ENCODE assay signal across 16 cellular contexts in genomic region chr2:109482371-109482841, GRCh38.
DNase-seq lines count a peak whose midpoint lies in the region; ATAC-seq, FAIRE-seq and TF ChIP-seq lines count a peak whose summit lies in the region.
"Had no signal": no experiment of that assay in that cellular context is flagged by ENCODE, and none has a peak within 500 bp of the region (broad histone marks: within the 10 kb centered on the region; RNA-seq: fewer than 3 reads in every experiment).

No MANE protein-coding gene starts in this region.

- TF ChIP-seq POLR2A in esophagus muscularis mucosa (IDR thresholded peaks at IDR 0.05; ENCODE audit: low read depth), result no peak

- H3K4me1 ChIP-seq in esophagus muscularis mucosa, result peaks cover 27 to 40% (median 31%) of the 10 kb centered on the region in 4 donors

- 69% methylated on average over 15 of the region's 15 CpGs for WGBS in esophagus muscularis mucosa

- TF ChIP-seq EP300 in esophagus muscularis mucosa (IDR thresholded peaks at IDR 0.05), result no peak

- TF ChIP-seq CTCF in esophagus muscularis mucosa (IDR thresholded peaks at IDR 0.05), result no peak
- TF ChIP-seq CTCF in nephron (IDR thresholded peaks at IDR 0.05; ENCODE audit: unreplicated experiment in 3 of 3), result no peak
- no peak for TF ChIP-seq CTCF in GM10266 (IDR thresholded peaks at IDR 0.05; ENCODE audit: control insufficient read depth, insufficient read depth, low read depth, missing control alignments)

- H3K36me3 ChIP-seq in esophagus muscularis mucosa, result no peaks in the 10 kb centered on the region
- H3K36me3 ChIP-seq: left lung had no signal

- FAIRE-seq in urothelium cell line (lab: Jason Lieb, UNC), result peak; percentile 67
- FAIRE-seq: H54 had no signal

- no peak for ATAC-seq in GM19397 (IDR thresholded peaks at IDR 0.05; ENCODE audit: unreplicated experiment)
- ATAC-seq: left lung had no signal

- H3K4me3 Mint-ChIP-seq in nephron, result peak overlapping the region in 2 of 3 experiments; percentile 9 to 12
- H3K4me3 Mint-ChIP-seq: activated B cell treated with CpG ODN at 0.5 μM for 24 hours, naive B cell had no signal

- no peaks in the 10 kb centered on the region for H3K27me3 ChIP-seq in esophagus muscularis mucosa
- H3K27me3 ChIP-seq: left lung had no signal

- intact Hi-C loops in esophagus muscularis mucosa (cut with DNase I), result no loop called here

- peak overlapping the region; percentile 39 to 80 (median 43) for H3K27ac Mint-ChIP-seq in nephron
- H3K27ac Mint-ChIP-seq: activated B cell treated with CpG ODN at 0.5 μM for 24 hours; activated T-helper 2 cell treated with anti-CD3 and anti-CD28 coated beads, Interferon-gamma antibody, Interleukin-2, Interleukin-4, amounts not matched to agents 10 μg/mL and 5 μg/mL and 100 μg/mL, durations not matched to agents 14 hours and 24 hours and 36 hours had no signal

- H3K36me3 Mint-ChIP-seq in nephron (ENCODE audit: low read depth), result no peaks in the 10 kb centered on the region

- no peak overlapping the region for H3K4me3 ChIP-seq in esophagus muscularis mucosa
- H3K4me3 ChIP-seq: left lung had no signal

- peak overlapping the region in 3 of 4 donors; percentile 8 to 23 (median 14) for H3K27ac ChIP-seq in esophagus muscularis mucosa (replicated peaks in 1 of 4)
- H3K27ac ChIP-seq: 22Rv1 had no signal

- H3K4me1 Mint-ChIP-seq in nephron, result peaks cover 73% of the 10 kb centered on the region
- H3K4me1 Mint-ChIP-seq: activated B cell treated with CpG ODN at 0.5 μM for 24 hours had no signal

- no peaks in the 10 kb centered on the region for H3K9me3 Mint-ChIP-seq in nephron
- H3K9me3 Mint-ChIP-seq: activated B cell treated with CpG ODN at 0.5 μM for 24 hours; activated T-helper 2 cell treated with anti-CD3 and anti-CD28 coated beads, Interferon-gamma antibody, Interleukin-2, Interleukin-4, amounts not matched to agents 10 μg/mL and 5 μg/mL and 100 μg/mL, durations not matched to agents 14 hours and 24 hours and 36 hours; naive B cell had no signal

- H3K9me3 ChIP-seq in esophagus muscularis mucosa, result no peaks in the 10 kb centered on the region
- H3K9me3 ChIP-seq: left lung had no signal

- DNase-seq in NCI-H82 (lab: John Stamatoyannopoulos, UW) (peak; percentile 61), NCI-H82 treated with DMSO at 0.1 percent for 48 hours (lab: John Stamatoyannopoulos, UW; ENCODE audit: unreplicated experiment) (no peak), esophagus muscularis mucosa (ENCODE audit: extremely low spot score) (no peak), urothelium cell line (ENCODE audit: low spot score) (no peak), AG08395 (ENCODE audit: low spot score) (no peak), GM10266 (ENCODE audit: extremely low spot score) (no peak)
- DNase-seq: activated B cell treated with CpG ODN at 0.5 μM for 24 hours; activated CD8-positive, alpha-beta memory T cell treated with anti-CD3 and anti-CD28 coated beads for 24 hours; left lung; naive B cell; NCI-H526 treated with DMSO at 0.1 percent for 48 hours had no signal

- H3K27me3 Mint-ChIP-seq in nephron (ENCODE audit: low read depth), result peaks cover 19% of the 10 kb centered on the region
